In the genomic region with DNA sequence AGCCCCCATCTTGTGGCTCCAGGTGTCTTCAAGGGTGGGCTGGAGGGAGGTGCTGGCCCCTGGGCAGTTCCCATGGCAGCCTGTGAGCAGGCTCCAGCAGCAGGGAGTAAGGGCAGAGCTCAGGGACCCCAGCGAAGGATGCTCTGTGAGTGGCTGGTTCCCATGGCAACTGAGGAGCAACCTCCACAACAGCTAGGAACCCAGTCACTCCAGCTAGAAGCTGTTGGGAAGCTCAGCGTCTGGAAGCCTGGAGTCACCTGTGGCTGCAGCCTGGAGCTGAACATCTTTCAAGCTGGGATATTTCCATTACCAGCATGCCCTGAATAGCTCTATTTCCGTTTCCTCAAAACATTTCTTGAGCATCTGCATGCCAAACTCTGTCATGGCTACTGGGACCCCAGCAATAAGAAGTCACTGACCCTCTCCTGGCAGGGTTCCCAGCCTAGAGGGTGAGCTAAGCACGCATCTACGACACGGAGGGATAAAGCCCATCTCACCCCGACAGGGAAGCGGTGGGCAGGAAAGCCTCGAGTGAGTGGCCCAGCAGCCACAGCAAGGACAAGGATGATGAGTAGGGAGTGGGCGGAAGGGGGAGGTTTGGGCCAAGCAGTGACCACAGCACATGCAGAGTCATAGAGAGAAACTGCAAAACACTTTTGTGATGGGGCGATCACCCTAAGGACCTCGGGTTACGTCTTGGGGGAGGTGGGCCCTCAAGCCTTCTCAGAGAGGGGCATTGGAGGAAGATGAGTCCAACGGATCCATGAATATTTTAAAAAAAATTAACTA, we compare ENCODE assay signal across 17 cellular contexts.
"Had no signal": no experiment of that assay in that cellular context is flagged by ENCODE, and none has a peak within 500 bp of the region (broad histone marks: within the 10 kb centered on the region; RNA-seq: fewer than 3 reads in every experiment).

No MANE protein-coding gene starts in this region.

- H3K27me3 ChIP-seq: colonic mucosa, gastrocnemius medialis, heart right ventricle, pancreas, testis had no signal

- H3K27me3 Mint-ChIP-seq: activated CD4-positive, alpha-beta memory T cell treated with anti-CD3 and anti-CD28 coated beads for 36 hours; stimulated activated naive CD8-positive, alpha-beta T cell treated with anti-CD3 and anti-CD28 coated beads, Interleukin-15, amount 100 ng/mL, for 72 hours had no signal

- FAIRE-seq: keratinocyte, pancreas had no signal

- H3K27ac ChIP-seq: colonic mucosa, gastrocnemius medialis, heart right ventricle, pancreas, testis had no signal

- H3K4me3 Mint-ChIP-seq: activated CD4-positive, alpha-beta memory T cell treated with anti-CD3 and anti-CD28 coated beads for 36 hours; nephron; stimulated activated naive CD8-positive, alpha-beta T cell treated with anti-CD3 and anti-CD28 coated beads, Interleukin-15, amount 100 ng/mL, for 72 hours had no signal

- H3K36me3 Mint-ChIP-seq: activated CD4-positive, alpha-beta memory T cell treated with anti-CD3 and anti-CD28 coated beads for 36 hours had no signal

- H3K36me3 ChIP-seq: colonic mucosa, gastrocnemius medialis, heart right ventricle, pancreas had no signal

- H3K9me3 Mint-ChIP-seq: activated CD4-positive, alpha-beta memory T cell treated with anti-CD3 and anti-CD28 coated beads for 36 hours; stimulated activated naive CD8-positive, alpha-beta T cell treated with anti-CD3 and anti-CD28 coated beads, Interleukin-15, amount 100 ng/mL, for 72 hours had no signal

- ATAC-seq: gastrocnemius medialis; heart right ventricle; left ventricle myocardium superior; pancreas; stimulated activated naive CD8-positive, alpha-beta T cell treated with anti-CD3 and anti-CD28 coated beads, Interleukin-15, amount 100 ng/mL, for 72 hours had no signal

- H3K27ac Mint-ChIP-seq: activated CD4-positive, alpha-beta memory T cell treated with anti-CD3 and anti-CD28 coated beads for 36 hours; stimulated activated naive CD8-positive, alpha-beta T cell treated with anti-CD3 and anti-CD28 coated beads, Interleukin-15, amount 100 ng/mL, for 72 hours had no signal

- H3K4me1 ChIP-seq: colonic mucosa, pancreas had no signal

- H3K9me3 ChIP-seq: colonic mucosa, gastrocnemius medialis, heart right ventricle, pancreas, testis had no signal

- DNase-seq: activated CD4-positive, alpha-beta memory T cell treated with anti-CD3 and anti-CD28 coated beads for 36 hours; activated CD4-positive, CD25-positive, alpha-beta regulatory T cell treated with anti-CD3 and anti-CD28 coated beads, Interleukin-2, amount 50 U/mL, for 72 hours; activated naive CD4-positive, alpha-beta T cell; activated T-cell treated with anti-CD3 and anti-CD28 coated beads, Interleukin-2, amount 50 U/mL, for 48 hours; colonic mucosa; effector memory CD4-positive, alpha-beta T cell; gastrocnemius medialis; heart right ventricle; left ventricle myocardium superior; mesenchymal stem cell; pancreas; stimulated activated CD4-positive, alpha-beta T cell treated with anti-CD3 and anti-CD28 coated beads, Interleukin-15, amount 100 ng/mL, for 24 hours; stimulated activated CD4-positive, alpha-beta T cell treated with anti-CD3 and anti-CD28 coated beads, Interleukin-4, amount 100 ng/mL, for 24 hours; stimulated activated naive CD8-positive, alpha-beta T cell treated with anti-CD3 and anti-CD28 coated beads, Interleukin-15, amount 100 ng/mL, for 72 hours; testis had no signal

- H3K4me3 ChIP-seq: colonic mucosa, gastrocnemius medialis, heart right ventricle, pancreas, testis had no signal
